ENCODE assay signal across 8 cellular contexts in genomic region chr4:83552924-83553323, GRCh38. TPM values are rescaled to one million over a fixed set of nuclear protein-coding genes. Genes with fewer than 3 reads are reported as not detected.
A peak's percentile ranks its signal among the peaks of the same experiment; 100 is the strongest.
DNase-seq lines count a peak whose midpoint lies in the region; ATAC-seq, FAIRE-seq and TF ChIP-seq lines count a peak whose summit lies in the region.
"Had no signal": no experiment of that assay in that cellular context is flagged by ENCODE, and none has a peak within 500 bp of the region (broad histone marks: within the 10 kb centered on the region; RNA-seq: fewer than 3 reads in every experiment).

No MANE protein-coding gene starts in this region.

- no peaks in the 10 kb centered on the region for H3K27me3 ChIP-seq in adipocyte (replicated peaks; ENCODE audit: control insufficient read depth, insufficient read depth, low read length)

- no peaks in the 10 kb centered on the region for H3K36me3 Mint-ChIP-seq in stimulated activated effector memory CD8-positive, alpha-beta T cell treated with anti-CD3 and anti-CD28 coated beads, Interleukin-12 subunit alpha, Interleukin-12 subunit beta, amount 100 ng/mL, for 72 hours
- no peaks in the 10 kb centered on the region for H3K36me3 Mint-ChIP-seq in WTC11
- no peaks in the 10 kb centered on the region for H3K36me3 Mint-ChIP-seq in activated T-cell treated with anti-CD3 and anti-CD28 coated beads, Interleukin-2, amount 50 U/mL, for 24 hours (ENCODE audit: low read depth)

- H3K9ac ChIP-seq in adipocyte (ENCODE audit: low read length), result peak overlapping the region; percentile 21

- peaks cover 38% of the 10 kb centered on the region for H3K4me1 Mint-ChIP-seq in stimulated activated effector memory CD8-positive, alpha-beta T cell treated with anti-CD3 and anti-CD28 coated beads, Interleukin-12 subunit alpha, Interleukin-12 subunit beta, amount 100 ng/mL, for 72 hours
- no peaks in the 10 kb centered on the region for H3K4me1 Mint-ChIP-seq in WTC11
- peaks cover 25% of the 10 kb centered on the region for H3K4me1 Mint-ChIP-seq in activated T-cell treated with anti-CD3 and anti-CD28 coated beads, Interleukin-2, amount 50 U/mL, for 24 hours (ENCODE audit: low read depth)

- CTCF ChIA-PET in WTC11 (lab: Charles Lee), result no interaction called here

- H3K36me3 ChIP-seq in adipocyte (ENCODE audit: control insufficient read depth, insufficient read depth, low read length, severe bottlenecking), result no peaks in the 10 kb centered on the region

- DNase-seq in GM19239 (ENCODE audit: insufficient read length, low spot score), result no peak
- peak; percentile 19 for DNase-seq in adipocyte (ENCODE audit: low read depth)
- no peak for DNase-seq in stimulated activated effector memory CD8-positive, alpha-beta T cell treated with anti-CD3 and anti-CD28 coated beads, Interleukin-12 subunit alpha, Interleukin-12 subunit beta, amount 100 ng/mL, for 72 hours (ENCODE audit: low spot score in 2 of 2)
- DNase-seq in WTC11 (ENCODE audit: low spot score), result no peak
- no peak for DNase-seq in activated T-cell treated with anti-CD3 and anti-CD28 coated beads, Interleukin-2, amount 50 U/mL, for 24 hours
- DNase-seq: right cardiac atrium had no signal

- no peaks in the 10 kb centered on the region for H3K27me3 Mint-ChIP-seq in WTC11 (ENCODE audit: low read depth)
- H3K27me3 Mint-ChIP-seq in activated T-cell treated with anti-CD3 and anti-CD28 coated beads, Interleukin-2, amount 50 U/mL, for 24 hours, result no peaks in the 10 kb centered on the region

- FAIRE-seq in GM19239 (lab: Jason Lieb, UNC), result peak; percentile 56

- TF ChIP-seq CTCF in WTC11 (IDR thresholded peaks at IDR 0.05), result no peak

- no peaks in the 10 kb centered on the region for H3K9me3 Mint-ChIP-seq in stimulated activated effector memory CD8-positive, alpha-beta T cell treated with anti-CD3 and anti-CD28 coated beads, Interleukin-12 subunit alpha, Interleukin-12 subunit beta, amount 100 ng/mL, for 72 hours
- no peaks in the 10 kb centered on the region for H3K9me3 Mint-ChIP-seq in WTC11
- no peaks in the 10 kb centered on the region for H3K9me3 Mint-ChIP-seq in activated T-cell treated with anti-CD3 and anti-CD28 coated beads, Interleukin-2, amount 50 U/mL, for 24 hours

- no peak overlapping the region for H3K4me3 Mint-ChIP-seq in stimulated activated effector memory CD8-positive, alpha-beta T cell treated with anti-CD3 and anti-CD28 coated beads, Interleukin-12 subunit alpha, Interleukin-12 subunit beta, amount 100 ng/mL, for 72 hours
- no peak overlapping the region for H3K4me3 Mint-ChIP-seq in WTC11
- no peak overlapping the region for H3K4me3 Mint-ChIP-seq in activated T-cell treated with anti-CD3 and anti-CD28 coated beads, Interleukin-2, amount 50 U/mL, for 24 hours

- POLR2A ChIA-PET in WTC11 (lab: Charles Lee), result no interaction called here

- H3K9me3 ChIP-seq in adipocyte (ENCODE audit: control insufficient read depth, low read length), result no peaks in the 10 kb centered on the region

- H3K4me3 ChIP-seq in adipocyte (ENCODE audit: low read length), result no peak overlapping the region

- peak; percentile 43 for ATAC-seq in HG03103 (IDR thresholded peaks at IDR 0.05; ENCODE audit: low read depth, unreplicated experiment)
- peak; percentile 91 for ATAC-seq in stimulated activated effector memory CD8-positive, alpha-beta T cell treated with anti-CD3 and anti-CD28 coated beads, Interleukin-12 subunit alpha, Interleukin-12 subunit beta, amount 100 ng/mL, for 72 hours
- ATAC-seq in WTC11, result no peak
- ATAC-seq in GM18873 (IDR thresholded peaks at IDR 0.05; ENCODE audit: low FRiP score, unreplicated experiment), result no peak

- H3K27ac Mint-ChIP-seq in stimulated activated effector memory CD8-positive, alpha-beta T cell treated with anti-CD3 and anti-CD28 coated beads, Interleukin-12 subunit alpha, Interleukin-12 subunit beta, amount 100 ng/mL, for 72 hours, result peak overlapping the region; percentile 3
- no peak overlapping the region for H3K27ac Mint-ChIP-seq in WTC11
- no peak overlapping the region for H3K27ac Mint-ChIP-seq in activated T-cell treated with anti-CD3 and anti-CD28 coated beads, Interleukin-2, amount 50 U/mL, for 24 hours

- peaks cover 38% of the 10 kb centered on the region for H3K4me1 ChIP-seq in adipocyte (ENCODE audit: control insufficient read depth, insufficient read depth, low read length)

TF ChIP-seq in WTC11, 78 proteins besides CTCF, POLR2A, EP300 and RAD21 (continues in another document):
- TF ChIP-seq TEAD1 (CRISPR knock-in tag; IDR thresholded peaks at IDR 0.05) (no peak), MYBL2 (CRISPR knock-in tag; IDR thresholded peaks at IDR 0.05) (no peak), USF2 (CRISPR knock-in tag; IDR thresholded peaks at IDR 0.05) (no peak), GTF2I (CRISPR knock-in tag; conservative IDR thresholded peaks at IDR 0.05) (no peak), E2F1 (CRISPR knock-in tag; IDR thresholded peaks at IDR 0.05) (no peak), ZBTB43 (CRISPR knock-in tag; IDR thresholded peaks at IDR 0.05) (no peak), ATF2 (CRISPR knock-in tag; IDR thresholded peaks at IDR 0.05; ENCODE audit: borderline replicate concordance, low read depth) (no peak), E2F5 (CRISPR knock-in tag; IDR thresholded peaks at IDR 0.05) (no peak), EMX1 (CRISPR knock-in tag; IDR thresholded peaks at IDR 0.05) (no peak), KAT7 (CRISPR knock-in tag; IDR thresholded peaks at IDR 0.05; ENCODE audit: borderline replicate concordance) (no peak)

RNA-seq across cellular contexts. Expression of gene GPAT3, which starts 17.0 kb away (rescaled TPM):
- 1.3 to 1.6 TPM (median 1.6 TPM) in 3 replicates for total RNA-seq in WTC11 (2021)

Comparison
In these comparisons a context has a peak if more than half of its experiments do, and no peak if none do; other contexts are left out.
1. ATAC-seq: peak in HG03103 (single experiment) and stimulated activated effector memory CD8-positive, alpha-beta T cell treated with anti-CD3 and anti-CD28 coated beads, Interleukin-12 subunit alpha, Interleukin-12 subunit beta, amount 100 ng/mL, for 72 hours (single experiment); none in WTC11 (single experiment) and GM18873 (single experiment).